ENCODE assay signal across 1 cellular context in the genomic region with DNA sequence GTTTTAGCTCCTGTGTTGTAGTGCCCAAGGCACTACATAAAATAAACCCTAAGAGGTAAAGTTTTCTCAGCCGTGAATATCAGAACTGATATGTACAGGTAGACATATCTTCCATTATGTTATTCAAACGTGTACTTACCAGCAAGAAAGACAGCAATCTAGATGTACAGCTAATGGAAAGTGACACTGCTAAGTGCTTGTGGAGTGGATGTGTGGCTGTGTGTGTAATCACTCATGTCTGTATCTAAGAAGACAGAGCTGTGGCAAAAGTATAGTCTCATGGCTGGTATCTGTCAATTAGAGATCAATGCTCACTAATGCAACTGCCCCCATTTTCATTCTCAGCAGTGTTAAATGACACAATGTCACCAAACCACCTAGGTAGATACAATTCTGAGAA.
TF ChIP-seq lines count a peak whose summit lies in the region.

No MANE protein-coding gene starts in this region.

TF ChIP-seq in A549, 52 proteins besides CTCF, POLR2A, EP300 and RAD21 (continued from another document):
- no peak for TF ChIP-seq REST (IDR thresholded peaks at IDR 0.05)
- no peak for TF ChIP-seq ZFP36 (IDR thresholded peaks at IDR 0.05; ENCODE audit: borderline replicate concordance, partially characterized antibody)
- no peak for TF ChIP-seq RARB (CRISPR knock-in tag; IDR thresholded peaks at IDR 0.05)
- TF ChIP-seq CBX8 (IDR thresholded peaks at IDR 0.05): no peak
- no peak for TF ChIP-seq PHF8 (IDR thresholded peaks at IDR 0.05; ENCODE audit: borderline replicate concordance, low read depth)
- no peak for TF ChIP-seq BCL3 (IDR thresholded peaks at IDR 0.05)
- TF ChIP-seq MAZ (IDR thresholded peaks at IDR 0.05; ENCODE audit: borderline replicate concordance, low read depth, low read length): no peak
- no peak for TF ChIP-seq HOXA7 (CRISPR knock-in tag; IDR thresholded peaks at IDR 0.05)
- no peak for TF ChIP-seq CHD2 (IDR thresholded peaks at IDR 0.05; ENCODE audit: low read length, partially characterized antibody)
- TF ChIP-seq FOSL2 (IDR thresholded peaks at IDR 0.05): no peak
- TF ChIP-seq FOSL2 (CRISPR knock-in tag; IDR thresholded peaks at IDR 0.05): no peak
- TF ChIP-seq, protein P1, sequence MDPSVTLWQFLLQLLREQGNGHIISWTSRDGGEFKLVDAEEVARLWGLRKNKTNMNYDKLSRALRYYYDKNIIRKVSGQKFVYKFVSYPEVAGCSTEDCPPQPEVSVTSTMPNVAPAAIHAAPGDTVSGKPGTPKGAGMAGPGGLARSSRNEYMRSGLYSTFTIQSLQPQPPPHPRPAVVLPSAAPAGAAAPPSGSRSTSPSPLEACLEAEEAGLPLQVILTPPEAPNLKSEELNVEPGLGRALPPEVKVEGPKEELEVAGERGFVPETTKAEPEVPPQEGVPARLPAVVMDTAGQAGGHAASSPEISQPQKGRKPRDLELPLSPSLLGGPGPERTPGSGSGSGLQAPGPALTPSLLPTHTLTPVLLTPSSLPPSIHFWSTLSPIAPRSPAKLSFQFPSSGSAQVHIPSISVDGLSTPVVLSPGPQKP (IDR thresholded peaks at IDR 0.05; ENCODE audit: low read depth, low read length): no peak
- no peak for TF ChIP-seq HMGXB4 (CRISPR knock-in tag; IDR thresholded peaks at IDR 0.05; ENCODE audit: borderline replicate concordance)
TF ChIP-seq in A549: peak in this region for 0.
